Comparison of ENCODE assay signal across 8 cellular contexts in genomic region chr11:44566559-44566949, GRCh38. TPM values are rescaled to one million over a fixed set of nuclear protein-coding genes. Genes with fewer than 3 reads are reported as not detected.
DNase-seq lines count a peak whose midpoint lies in the region; ATAC-seq and TF ChIP-seq lines count a peak whose summit lies in the region.

No MANE protein-coding gene starts in this region.

- no peak for TF ChIP-seq POLR2A in suprapubic skin (IDR thresholded peaks at IDR 0.05)

- no peak for ATAC-seq in activated T-cell treated with anti-CD3 and anti-CD28 coated beads, Interleukin-2, amount 50 U/mL, for 72 hours (replicated peaks in 1 of 2)
- ATAC-seq in activated CD8-positive, alpha-beta T cell treated with anti-CD3 and anti-CD28 coated beads for 36 hours: no peak

- H3K27me3 Mint-ChIP-seq in activated T-cell treated with anti-CD3 and anti-CD28 coated beads, Interleukin-2, amount 50 U/mL, for 72 hours (ENCODE audit: low read depth): no peaks in the 10 kb centered on the region
- no peaks in the 10 kb centered on the region for H3K27me3 Mint-ChIP-seq in activated CD8-positive, alpha-beta T cell treated with anti-CD3 and anti-CD28 coated beads for 36 hours

- no peaks in the 10 kb centered on the region for H3K27me3 ChIP-seq in kidney epithelial cell (ENCODE audit: control insufficient read depth, insufficient read depth, low read length)
- H3K27me3 ChIP-seq in suprapubic skin: no peaks in the 10 kb centered on the region

- H3K9me3 Mint-ChIP-seq in activated T-cell treated with anti-CD3 and anti-CD28 coated beads, Interleukin-2, amount 50 U/mL, for 72 hours: peaks cover 0 to 2% of the 10 kb centered on the region in 2 donors
- H3K9me3 Mint-ChIP-seq in activated CD8-positive, alpha-beta T cell treated with anti-CD3 and anti-CD28 coated beads for 36 hours: peaks cover 7% of the 10 kb centered on the region

- H3K27ac ChIP-seq in suprapubic skin (peak overlapping the region; percentile 99), coronary artery (no peak overlapping the region)

- no peak for TF ChIP-seq EP300 in suprapubic skin (IDR thresholded peaks at IDR 0.05)

- H3K4me1 Mint-ChIP-seq in activated T-cell treated with anti-CD3 and anti-CD28 coated beads, Interleukin-2, amount 50 U/mL, for 72 hours (ENCODE audit: low read depth): peaks cover 72% of the 10 kb centered on the region
- H3K4me1 Mint-ChIP-seq in activated CD8-positive, alpha-beta T cell treated with anti-CD3 and anti-CD28 coated beads for 36 hours (ENCODE audit: low read depth): peaks cover 48% of the 10 kb centered on the region

- TF ChIP-seq CTCF in activated CD8-positive, alpha-beta T cell treated with anti-CD3 and anti-CD28 coated beads for 36 hours (IDR thresholded peaks at IDR 0.05): no peak
- TF ChIP-seq CTCF in kidney epithelial cell (IDR thresholded peaks at IDR 0.05; ENCODE audit: insufficient read depth, low read length, poor library complexity, severe bottlenecking) (no peak), suprapubic skin (IDR thresholded peaks at IDR 0.05) (no peak), coronary artery (IDR thresholded peaks at IDR 0.05) (no peak)

- H3K4me3 ChIP-seq in kidney epithelial cell (ENCODE audit: low read depth, low read length) (peak overlapping the region; percentile 62), suprapubic skin (peak overlapping the region; percentile 60), coronary artery (no peak overlapping the region)

- peaks cover 14 to 16% of the 10 kb centered on the region in 2 donors for H3K36me3 Mint-ChIP-seq in activated T-cell treated with anti-CD3 and anti-CD28 coated beads, Interleukin-2, amount 50 U/mL, for 72 hours (ENCODE audit: insufficient read depth in 2 of 2)
- peaks cover 55% of the 10 kb centered on the region for H3K36me3 Mint-ChIP-seq in activated CD8-positive, alpha-beta T cell treated with anti-CD3 and anti-CD28 coated beads for 36 hours (ENCODE audit: low read depth)

- no peaks in the 10 kb centered on the region for H3K9me3 ChIP-seq in suprapubic skin

- H3K36me3 ChIP-seq in kidney epithelial cell (ENCODE audit: control insufficient read depth, insufficient read depth, low read length): no peaks in the 10 kb centered on the region
- H3K36me3 ChIP-seq in suprapubic skin: no peaks in the 10 kb centered on the region

- peak overlapping the region; percentile 44 for H3K27ac Mint-ChIP-seq in activated T-cell treated with anti-CD3 and anti-CD28 coated beads, Interleukin-2, amount 50 U/mL, for 72 hours
- H3K27ac Mint-ChIP-seq in activated CD8-positive, alpha-beta T cell treated with anti-CD3 and anti-CD28 coated beads for 36 hours: peak overlapping the region; percentile 92

- peaks cover 87% of the 10 kb centered on the region for H3K4me1 ChIP-seq in suprapubic skin

- 83% methylated on average over 1 of the region's 1 CpG for WGBS in suprapubic skin

- intact Hi-C loops in activated CD8-positive, alpha-beta T cell treated with anti-CD3 and anti-CD28 coated beads for 36 hours (cut with micrococcal nuclease): no loop called here

- peak overlapping the region; percentile 88 to 93 for H3K4me3 Mint-ChIP-seq in activated T-cell treated with anti-CD3 and anti-CD28 coated beads, Interleukin-2, amount 50 U/mL, for 72 hours
- H3K4me3 Mint-ChIP-seq in activated CD8-positive, alpha-beta T cell treated with anti-CD3 and anti-CD28 coated beads for 36 hours: peak overlapping the region; percentile 82

- no peak for DNase-seq in activated T-cell treated with anti-CD3 and anti-CD28 coated beads, Interleukin-2, amount 50 U/mL, for 72 hours
- no peak for DNase-seq in activated T-cell treated with anti-CD3 and anti-CD28 coated beads for 4 hours
- DNase-seq in activated CD8-positive, alpha-beta T cell treated with anti-CD3 and anti-CD28 coated beads for 36 hours: peak; percentile 22
- DNase-seq in kidney epithelial cell (ENCODE audit: low read depth): no peak
- no peak for DNase-seq in suprapubic skin (ENCODE audit: low spot score in 2 of 2)
- DNase-seq in hepatic stellate cell (ENCODE audit: low spot score): no peak
- DNase-seq in coronary artery (ENCODE audit: low spot score): no peak
- no peak for DNase-seq in DMS 273 (lab: John Stamatoyannopoulos, UW; ENCODE audit: unreplicated experiment)

- POLR2A ChIA-PET in activated CD8-positive, alpha-beta T cell treated with anti-CD3 and anti-CD28 coated beads for 36 hours (lab: Charles Lee): interaction anchor here (0.6 to 1.7 kb wide), 7 partner anchors 11 to 1355 kb away, joined by 3 to 8 read pairs (median 3); no protein-coding TSS in a partner anchor

- CTCF ChIA-PET in activated CD8-positive, alpha-beta T cell treated with anti-CD3 and anti-CD28 coated beads for 36 hours (lab: Charles Lee): interaction anchor here (3.3 to 13.8 kb wide), 2 partner anchors 11 to 47 kb away, joined by 20 to 307 read pairs; no protein-coding TSS in a partner anchor

RNA-seq across cellular contexts. Expression of gene CD82, which starts 1.1 kb away (rescaled TPM):
- total RNA-seq in activated T-cell treated with anti-CD3 and anti-CD28 coated beads, Interleukin-2, amount 50 U/mL, for 72 hours: 100 to 1,000 TPM; 364 to 421 TPM
- 100 to 1,000 TPM; 289 to 319 TPM for total RNA-seq in activated CD8-positive, alpha-beta T cell treated with anti-CD3 and anti-CD28 coated beads for 36 hours
- 46.1 and 47.3 TPM in 2 replicates for total RNA-seq in kidney epithelial cell
- 100 to 1,000 TPM in 3 of 4 donors, 10 to 100 TPM in 1; 77.6 to 155 (median 118) TPM for total RNA-seq in suprapubic skin
